ENCODE assay signal across 25 cellular contexts in the genomic region with DNA sequence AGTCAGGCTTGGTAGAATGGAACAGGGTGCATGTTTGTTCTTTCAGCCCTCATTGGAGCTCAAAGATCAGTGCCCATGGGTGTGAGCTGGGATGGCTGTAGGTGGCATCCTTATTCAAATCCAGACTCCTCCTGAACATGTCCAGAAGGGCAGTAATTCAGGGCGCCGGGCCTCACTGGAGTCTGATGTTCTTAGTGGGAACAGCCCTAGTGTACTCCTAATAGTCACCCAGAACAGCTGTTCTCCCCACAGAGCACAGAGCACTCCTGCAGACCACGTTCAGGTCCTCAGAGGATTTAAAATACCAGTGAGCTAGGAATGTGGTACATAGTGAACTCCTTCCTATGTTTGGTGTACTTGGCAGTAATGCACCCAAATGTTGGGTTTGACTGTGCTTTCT.
"Had no signal": no experiment of that assay in that cellular context is flagged by ENCODE, and none has a peak within 500 bp of the region (broad histone marks: within the 10 kb centered on the region; RNA-seq: fewer than 3 reads in every experiment).

No MANE protein-coding gene starts in this region.

- H3K4me2 ChIP-seq: neural progenitor cell had no signal

- H3K9ac ChIP-seq: neural progenitor cell had no signal

- ATAC-seq: activated naive CD4-positive, alpha-beta T cell treated with anti-CD3 and anti-CD28 coated beads, Interleukin-2, amount 50 U/mL, for 72 hours; activated T-cell treated with anti-CD3 and anti-CD28 coated beads, Interleukin-2, amount 50 U/mL, for 72 hours; heart right ventricle; left lung; naive thymus-derived CD8-positive, alpha-beta T cell; right cardiac atrium; upper lobe of right lung had no signal

- H3K27ac Mint-ChIP-seq: activated naive CD4-positive, alpha-beta T cell treated with anti-CD3 and anti-CD28 coated beads, Interleukin-2, amount 50 U/mL, for 72 hours; activated T-cell treated with anti-CD3 and anti-CD28 coated beads, Interleukin-2, amount 50 U/mL, for 72 hours; neural progenitor cell had no signal

- H3K36me3 ChIP-seq: breast epithelium, neural progenitor cell had no signal

- H3K9me3 ChIP-seq: breast epithelium, esophagus squamous epithelium, heart right ventricle, left lung, stomach, thyroid gland, upper lobe of right lung had no signal

- H3K9me3 Mint-ChIP-seq: activated naive CD4-positive, alpha-beta T cell treated with anti-CD3 and anti-CD28 coated beads, Interleukin-2, amount 50 U/mL, for 72 hours; activated T-cell treated with anti-CD3 and anti-CD28 coated beads, Interleukin-2, amount 50 U/mL, for 72 hours; central memory CD8-positive, alpha-beta T cell; naive thymus-derived CD8-positive, alpha-beta T cell; neural progenitor cell had no signal

- H3K27me3 Mint-ChIP-seq: central memory CD8-positive, alpha-beta T cell; naive thymus-derived CD8-positive, alpha-beta T cell had no signal

- DNase-seq: activated CD4-positive, alpha-beta T cell treated with anti-CD3 and anti-CD28 coated beads for 4 hours; activated CD4-positive, alpha-beta T cell treated with anti-CD3 and anti-CD28 coated beads, Interleukin-2, amount 50 U/mL, for 4 hours; activated naive CD4-positive, alpha-beta T cell; activated T-cell treated with anti-CD3 and anti-CD28 coated beads for 4 hours; activated T-cell treated with anti-CD3 and anti-CD28 coated beads, Interleukin-2, amount 50 U/mL, for 72 hours; dermis blood vessel endothelial cell; effector CD4-positive, alpha-beta T cell; esophagus squamous epithelium; foreskin melanocyte; heart right ventricle; naive thymus-derived CD8-positive, alpha-beta T cell; occipital lobe; right cardiac atrium; stimulated activated CD4-positive, alpha-beta T cell treated with anti-CD3 and anti-CD28 coated beads, Interleukin-12 subunit alpha, Interleukin-12 subunit beta, amount 100 ng/mL, for 4 hours; stimulated activated CD4-positive, alpha-beta T cell treated with anti-CD3 and anti-CD28 coated beads, Interleukin-4, amount 100 ng/mL, for 1 hour; stomach; thyroid gland; upper lobe of right lung had no signal

- H3K4me1 ChIP-seq: breast epithelium, esophagus squamous epithelium, left lung, neural progenitor cell, stomach, thyroid gland, upper lobe of right lung had no signal

- H3K27ac ChIP-seq: breast epithelium, epithelial cell of prostate, esophagus squamous epithelium, heart right ventricle, left lung, neural progenitor cell, stomach, thyroid gland, upper lobe of right lung had no signal

- H3K27me3 ChIP-seq: breast epithelium, esophagus squamous epithelium, heart right ventricle, left lung, neural progenitor cell, stomach, thyroid gland, upper lobe of right lung had no signal

- H3K4me3 ChIP-seq: breast epithelium, esophagus squamous epithelium, heart right ventricle, left lung, lung, neural progenitor cell, stomach, thyroid gland, upper lobe of right lung had no signal

- H2AFZ ChIP-seq: neural progenitor cell had no signal

- H3K4me3 Mint-ChIP-seq: activated T-cell treated with anti-CD3 and anti-CD28 coated beads, Interleukin-2, amount 50 U/mL, for 72 hours; central memory CD8-positive, alpha-beta T cell; naive thymus-derived CD8-positive, alpha-beta T cell; neural progenitor cell had no signal
